In the genomic region with DNA sequence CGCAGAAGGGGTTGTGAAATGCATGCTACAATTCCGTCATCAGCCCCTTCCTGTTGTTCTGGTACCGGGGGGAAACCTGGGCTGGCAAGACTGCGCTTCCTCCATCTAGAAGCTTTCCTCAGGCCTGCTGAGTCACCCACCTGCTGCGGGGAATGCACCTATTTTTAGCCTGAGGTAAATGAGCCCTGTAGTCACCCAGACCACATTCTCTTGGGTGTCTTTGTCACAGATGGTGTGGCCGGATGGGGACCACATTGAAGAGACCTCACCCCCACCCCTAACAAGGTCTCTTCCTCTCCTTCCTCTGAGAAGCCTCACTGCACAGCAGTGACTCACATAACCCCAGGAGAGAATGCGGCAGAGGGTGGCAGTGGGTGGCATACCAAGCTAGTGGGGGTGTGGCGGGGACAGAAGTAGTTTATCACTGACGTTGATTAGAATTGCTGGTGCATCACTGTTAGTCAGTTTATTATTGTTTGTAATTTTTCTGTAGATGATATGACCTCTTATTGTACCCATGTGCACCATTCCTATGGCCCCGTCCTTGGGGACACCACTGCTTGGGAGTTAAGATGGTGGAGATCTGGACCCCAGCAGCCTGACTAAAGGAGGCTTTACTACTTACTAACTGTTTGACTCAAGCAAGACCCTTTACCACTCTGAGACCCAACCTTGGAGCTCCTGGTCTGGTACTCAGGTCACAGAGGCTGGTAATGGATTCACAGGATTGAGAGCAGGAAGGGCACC, we compare ENCODE assay signal across 7 cellular contexts.
DNase-seq lines count a peak whose midpoint lies in the region; ATAC-seq and TF ChIP-seq lines count a peak whose summit lies in the region.

No MANE protein-coding gene starts in this region.

- H3K9me3 Mint-ChIP-seq in activated naive CD8-positive, alpha-beta T cell (ENCODE audit: low read depth), result no peaks in the 10 kb centered on the region
- H3K9me3 Mint-ChIP-seq in naive B cell, result no peaks in the 10 kb centered on the region

- ATAC-seq in GM19035 (IDR thresholded peaks at IDR 0.05; ENCODE audit: unreplicated experiment) (peak; percentile 75), HG03097 (IDR thresholded peaks at IDR 0.05; ENCODE audit: low FRiP score, unreplicated experiment) (peak; percentile 89), naive B cell (ENCODE audit: low read depth in 2 of 2) (peak; percentile 89 to 93)

- no peak for TF ChIP-seq CTCF in WERI-Rb-1 (IDR thresholded peaks at IDR 0.05; ENCODE audit: low read depth, low read length)

- H3K36me3 Mint-ChIP-seq in activated naive CD8-positive, alpha-beta T cell, result no peaks in the 10 kb centered on the region
- H3K36me3 Mint-ChIP-seq in naive B cell, result no peaks in the 10 kb centered on the region

- H3K27ac ChIP-seq in WERI-Rb-1, result no peak overlapping the region

- DNase-seq in SKM-1 treated with dmso at 0.1 percent for 144 hours (lab: John Stamatoyannopoulos, UW; ENCODE audit: unreplicated experiment), result peak; percentile 84
- DNase-seq in naive B cell, result peak; percentile 89
- DNase-seq in AG20443 (ENCODE audit: low spot score), result no peak
- no peak for DNase-seq in WERI-Rb-1

- no peaks in the 10 kb centered on the region for H3K9me3 ChIP-seq in WERI-Rb-1 (ENCODE audit: severe bottlenecking)

- H3K36me3 ChIP-seq in WERI-Rb-1, result no peaks in the 10 kb centered on the region

- peaks cover 1% of the 10 kb centered on the region for H3K27me3 Mint-ChIP-seq in activated naive CD8-positive, alpha-beta T cell
- H3K27me3 Mint-ChIP-seq in naive B cell, result peaks cover 7 to 8% (median 7%) of the 10 kb centered on the region in 3 donors

- peak overlapping the region; percentile 98 for H3K27ac Mint-ChIP-seq in activated naive CD8-positive, alpha-beta T cell
- peak overlapping the region; percentile 76 to 97 (median 88) for H3K27ac Mint-ChIP-seq in naive B cell

- no peaks in the 10 kb centered on the region for H3K27me3 ChIP-seq in WERI-Rb-1 (ENCODE audit: insufficient read depth, low read depth, severe bottlenecking)

- peak overlapping the region; percentile 76 for H3K4me3 Mint-ChIP-seq in activated naive CD8-positive, alpha-beta T cell
- H3K4me3 Mint-ChIP-seq in naive B cell, result peak overlapping the region; percentile 44 to 82 (median 66)

- H3K4me1 Mint-ChIP-seq in activated naive CD8-positive, alpha-beta T cell (ENCODE audit: low read depth), result peaks cover 44% of the 10 kb centered on the region
- peaks cover 53 to 61% (median 57%) of the 10 kb centered on the region in 3 donors for H3K4me1 Mint-ChIP-seq in naive B cell

- H3K4me3 ChIP-seq in WERI-Rb-1 (ENCODE audit: low read depth, low read length), result no peak overlapping the region

Comparison
In these comparisons a context has a peak if more than half of its experiments do, and no peak if none do; other contexts are left out.
1. DNase-seq: peak in SKM-1 treated with dmso at 0.1 percent for 144 hours (single experiment) and naive B cell (single experiment); none in AG20443 (single experiment) and WERI-Rb-1 (single experiment).
2. Peak in every context shown above with its lines, with median percentiles within 50 percentile points of each other: ATAC-seq.